In the genomic region with DNA sequence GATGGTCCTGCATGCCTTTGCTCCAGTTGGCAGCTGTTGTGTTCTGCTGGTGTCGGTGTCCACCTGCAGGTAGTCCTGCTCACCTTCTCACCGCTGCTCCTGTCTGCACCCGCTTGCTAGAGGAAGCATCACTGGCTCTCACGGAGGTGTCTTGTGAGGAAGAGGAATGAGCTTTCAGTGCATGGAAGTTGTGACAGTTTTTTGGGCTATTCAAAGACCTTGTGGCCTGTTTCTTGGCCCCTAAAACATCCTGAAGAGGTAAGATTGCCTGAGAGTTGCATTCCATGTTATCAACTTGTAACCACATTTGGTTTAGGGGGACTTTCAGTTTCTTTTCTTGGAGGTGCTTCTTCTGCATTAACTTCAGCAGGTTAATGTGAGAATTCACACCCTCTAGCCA, we compare ENCODE assay signal across 21 cellular contexts.
DNase-seq lines count a peak whose midpoint lies in the region; TF ChIP-seq lines count a peak whose summit lies in the region.
"Had no signal": no experiment of that assay in that cellular context is flagged by ENCODE, and none has a peak within 500 bp of the region (broad histone marks: within the 10 kb centered on the region; RNA-seq: fewer than 3 reads in every experiment).

No MANE protein-coding gene starts in this region.

- H3K36me3 ChIP-seq in KOPT-K1 (ENCODE audit: insufficient read depth, low read length), result no peaks in the 10 kb centered on the region
- H3K36me3 ChIP-seq: adrenal gland, brain microvascular endothelial cell, neutrophil, sigmoid colon had no signal

- in situ Hi-C loops in GM13976 (cut with MboI; ENCODE audit: low sequenced_read_pairs, unreplicated experiment), result no loop called here
- in situ Hi-C loops in G401 (cut with HindIII; ENCODE audit: low sequenced_read_pairs), result no loop called here

- no peaks in the 10 kb centered on the region for H3K9me3 ChIP-seq in KOPT-K1 (ENCODE audit: insufficient read depth, low read length, poor library complexity, severe bottlenecking)
- H3K9me3 ChIP-seq: adrenal gland, neutrophil, psoas muscle, sigmoid colon had no signal

- H3K27ac ChIP-seq in KOPT-K1 (ENCODE audit: low read depth, low read length, poor library complexity, severe bottlenecking), result peak overlapping the region; percentile 77
- H3K27ac ChIP-seq: adrenal gland, brain microvascular endothelial cell, neutrophil, psoas muscle, RWPE1, sigmoid colon had no signal

- POLR2A ChIA-PET in GM10248 (lab: Yijun Ruan, JAX), result no interaction called here

- peak; percentile 17 for DNase-seq in GM10248 (ENCODE audit: extremely low spot score)
- peak; percentile 7 for DNase-seq in GM13976 (ENCODE audit: low spot score)
- DNase-seq in ecto neural progenitor cell (ENCODE audit: low spot score), result peak; percentile 11
- DNase-seq in GDM1 (lab: John Stamatoyannopoulos, UW), result no peak
- DNase-seq in G401 (ENCODE audit: low spot score), result no peak
- no peak for DNase-seq in GM10266 (ENCODE audit: extremely low spot score)
- DNase-seq: activated gamma-delta T cell treated with Interleukin-2 at 50 U/mL for 16 hours; brain microvascular endothelial cell; Karpas-422; NCI-H1436 treated with DMSO at 0.1 percent for 48 hours; NCI-H446; NCI-H774; psoas muscle; sigmoid colon; stimulated activated CD4-positive, alpha-beta T cell treated with anti-CD3 and anti-CD28 coated beads, Interleukin-4, amount 100 ng/mL, for 4 hours; substantia nigra; T-helper 17 cell had no signal

- TF ChIP-seq CTCF in GM10248 (IDR thresholded peaks at IDR 0.05; ENCODE audit: control extremely low read depth, extremely low read depth, low read depth, missing control alignments) (no peak), GM13976 (IDR thresholded peaks at IDR 0.05; ENCODE audit: borderline replicate concordance, control extremely low read depth, extremely low read depth, insufficient read depth, missing control alignments) (no peak), GM10266 (IDR thresholded peaks at IDR 0.05; ENCODE audit: control insufficient read depth, insufficient read depth, low read depth, missing control alignments) (no peak)

- CTCF ChIA-PET in GM10248 (lab: Yijun Ruan, JAX), result no interaction called here

Comparison
In these comparisons a context has a peak if more than half of its experiments do, and no peak if none do; other contexts are left out.
1. DNase-seq: peak in GM10248 (single experiment), GM13976 (single experiment) and ecto neural progenitor cell (single experiment); none in GDM1 (single experiment), G401 (single experiment) and GM10266 (single experiment).